22 cellular contexts compared by ENCODE assay signal in the genomic region with DNA sequence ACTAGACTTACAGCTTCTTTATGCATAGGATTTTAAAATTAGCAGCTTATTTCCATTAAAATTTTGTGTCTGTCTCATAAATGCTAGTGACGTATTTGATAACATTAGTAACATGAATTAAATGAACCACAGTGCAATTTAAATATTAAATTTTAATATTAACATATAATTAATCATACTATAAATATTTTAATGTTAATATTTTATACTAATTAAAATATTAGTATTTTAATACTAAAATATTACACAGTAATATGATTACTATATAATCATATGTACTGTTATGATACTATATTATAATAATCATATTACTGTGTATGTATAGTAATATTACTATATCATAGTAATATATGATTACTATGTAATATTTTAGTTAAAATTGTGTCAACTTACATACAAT.
"Had no signal": no experiment of that assay in that cellular context is flagged by ENCODE, and none has a peak within 500 bp of the region (broad histone marks: within the 10 kb centered on the region; RNA-seq: fewer than 3 reads in every experiment).

No MANE protein-coding gene starts in this region.

- H3K4me1 ChIP-seq: SJCRH30 had no signal

- H3K27ac Mint-ChIP-seq: IgD-negative memory B cell had no signal

- H3K27ac ChIP-seq: KMS-11, SJCRH30 had no signal

- H3K9me3 ChIP-seq: SJCRH30 had no signal

- H3K27me3 ChIP-seq: SJCRH30 had no signal

- H3K4me3 ChIP-seq: K562, SJCRH30 had no signal

- DNase-seq: Kasumi-1, NCI-H1092, NCI-H1105 treated with DMSO at 0.1 percent for 48 hours, NCI-H1417 treated with DMSO at 0.1 percent for 48 hours, NCI-H146, NCI-H187, NCI-H2029, NCI-H2081 treated with DMSO at 0.1 percent for 48 hours, NCI-H2171, NCI-H226, NCI-H446, NCI-H510A, NCI-H524 treated with DMSO at 0.1 percent for 48 hours, NCI-H69, NCI-H774, SHP77 treated with DMSO at 0.1 percent for 48 hours, SJCRH30 had no signal

- H3K4me3 Mint-ChIP-seq: IgD-negative memory B cell had no signal

- H3K27me3 Mint-ChIP-seq: IgD-negative memory B cell had no signal

- ATAC-seq: K562, Right ventricle myocardium inferior, SK-N-SH treated with all-trans-retinoic acid at 6 μM for 48 hours had no signal

- FAIRE-seq: K562 had no signal

- H3K9me3 Mint-ChIP-seq: IgD-negative memory B cell had no signal
